ENCODE assay signal across 21 cellular contexts in genomic region chr9:95733687-95734659, GRCh38.
"Had no signal": no experiment of that assay in that cellular context is flagged by ENCODE, and none has a peak within 500 bp of the region (broad histone marks: within the 10 kb centered on the region; RNA-seq: fewer than 3 reads in every experiment).

No MANE protein-coding gene starts in this region.

- H3K4me1 Mint-ChIP-seq: stimulated activated effector memory CD8-positive, alpha-beta T cell treated with anti-CD3 and anti-CD28 coated beads, Interleukin-12 subunit alpha, Interleukin-12 subunit beta, amount 100 ng/mL, for 72 hours had no signal

- H2AFZ ChIP-seq: parathyroid adenoma had no signal

- H3K4me3 Mint-ChIP-seq: brain; dendritic cell treated with granulocyte-macrophage colony-stimulating factor and Interleukin-4, amounts not matched to agents 40 ng/mL and 50 ng/mL, for 4 days; natural killer cell treated with Interleukin-12 subunit alpha and Interleukin-12 subunit beta and Interleukin-15 and Interleukin-18, amount 100 ng/mL, for 72 hours; stimulated activated effector memory CD8-positive, alpha-beta T cell treated with anti-CD3 and anti-CD28 coated beads, Interleukin-12 subunit alpha, Interleukin-12 subunit beta, amount 100 ng/mL, for 72 hours; T-helper 2 cell treated with Interferon-gamma antibody and Interleukin-4, amounts not matched to agents 5 μg/mL and 100 μg/mL, for 36 hours had no signal

- H3K27ac Mint-ChIP-seq: activated naive CD4-positive, alpha-beta T cell treated with anti-CD3 and anti-CD28 coated beads, Interleukin-2, amount 50 U/mL, for 72 hours; dendritic cell treated with granulocyte-macrophage colony-stimulating factor and Interleukin-4, amounts not matched to agents 40 ng/mL and 50 ng/mL, for 4 days; natural killer cell treated with Interleukin-12 subunit alpha and Interleukin-12 subunit beta and Interleukin-15 and Interleukin-18, amount 100 ng/mL, for 72 hours; T-cell; T-helper 2 cell treated with Interferon-gamma antibody and Interleukin-4, amounts not matched to agents 5 μg/mL and 100 μg/mL, for 36 hours had no signal

- H3K4me1 ChIP-seq: foreskin keratinocyte, left lung, parathyroid adenoma, right lobe of liver had no signal

- H3K9ac ChIP-seq: parathyroid adenoma had no signal

- ATAC-seq: foreskin keratinocyte; left lung; natural killer cell treated with Interleukin-12 subunit alpha and Interleukin-12 subunit beta and Interleukin-15 and Interleukin-18, amount 100 ng/mL, for 72 hours; right lobe of liver; stimulated activated effector memory CD8-positive, alpha-beta T cell treated with anti-CD3 and anti-CD28 coated beads, Interleukin-12 subunit alpha, Interleukin-12 subunit beta, amount 100 ng/mL, for 72 hours; T-cell had no signal

- H3K36me3 ChIP-seq: left lung, neutrophil, right lobe of liver, WERI-Rb-1 had no signal

- H3K36me3 Mint-ChIP-seq: brain; natural killer cell treated with Interleukin-12 subunit alpha and Interleukin-12 subunit beta and Interleukin-15 and Interleukin-18, amount 100 ng/mL, for 72 hours; stimulated activated effector memory CD8-positive, alpha-beta T cell treated with anti-CD3 and anti-CD28 coated beads, Interleukin-12 subunit alpha, Interleukin-12 subunit beta, amount 100 ng/mL, for 72 hours had no signal

- H3K9me3 Mint-ChIP-seq: natural killer cell treated with Interleukin-12 subunit alpha and Interleukin-12 subunit beta and Interleukin-15 and Interleukin-18, amount 100 ng/mL, for 72 hours; stimulated activated effector memory CD8-positive, alpha-beta T cell treated with anti-CD3 and anti-CD28 coated beads, Interleukin-12 subunit alpha, Interleukin-12 subunit beta, amount 100 ng/mL, for 72 hours; T-cell; T-helper 2 cell treated with Interferon-gamma antibody and Interleukin-4, amounts not matched to agents 5 μg/mL and 100 μg/mL, for 36 hours had no signal

- H3K27me3 ChIP-seq: foreskin keratinocyte, left lung, right lobe of liver, testis had no signal

- DNase-seq: activated T-cell treated with anti-CD3 and anti-CD28 coated beads, Interleukin-2, amount 50 U/mL, for 1 hour; aorta; effector CD4-positive, alpha-beta T cell; foreskin keratinocyte; hippocampal formation; kidney glomerular epithelial cell; left lung; right lobe of liver; small intestine; stimulated activated CD4-positive, alpha-beta T cell treated with anti-CD3 and anti-CD28 coated beads, Interleukin-2, amount 100 ng/mL, for 24 hours; T-cell; testis; WERI-Rb-1 had no signal

- H3K79me2 ChIP-seq: parathyroid adenoma had no signal

- H3K4me3 ChIP-seq: left lung, right lobe of liver, testis had no signal

- H3K27ac ChIP-seq: foreskin keratinocyte, left lung, neutrophil, parathyroid adenoma, right lobe of liver, WERI-Rb-1 had no signal

- H3K9me3 ChIP-seq: left lung, neutrophil, right lobe of liver, testis had no signal
